ENCODE assay signal across 18 cellular contexts in genomic region chr5:112685386-112685785, GRCh38. TPM values are rescaled to one million over a fixed set of nuclear protein-coding genes. Genes with fewer than 3 reads are reported as not detected.
DNase-seq lines count a peak whose midpoint lies in the region; ATAC-seq, FAIRE-seq and TF ChIP-seq lines count a peak whose summit lies in the region.
"Had no signal": no experiment of that assay in that cellular context is flagged by ENCODE, and none has a peak within 500 bp of the region (broad histone marks: within the 10 kb centered on the region; RNA-seq: fewer than 3 reads in every experiment).

No MANE protein-coding gene starts in this region.

- peaks cover 47% of the 10 kb centered on the region for H3K4me1 Mint-ChIP-seq in astrocyte (ENCODE audit: low read depth, unreplicated experiment)

- no peak overlapping the region for H2BK5ac ChIP-seq in mesendoderm (ENCODE audit: low read length)

- H3K56ac ChIP-seq in mesendoderm (ENCODE audit: low read length) = no peak overlapping the region

- H3K18ac ChIP-seq in mesendoderm (ENCODE audit: low read length) = no peak overlapping the region

- H2AFZ ChIP-seq in astrocyte (ENCODE audit: low read depth, low read length) = no peak overlapping the region

- no peaks in the 10 kb centered on the region for H3K79me1 ChIP-seq in mesendoderm (ENCODE audit: low read length)

- no peaks in the 10 kb centered on the region for H3K79me2 ChIP-seq in astrocyte (ENCODE audit: insufficient read depth, low read length)
- H3K79me2 ChIP-seq in mesendoderm (ENCODE audit: control insufficient read depth, insufficient read depth, low read length) = no peaks in the 10 kb centered on the region

- no peak overlapping the region for H2BK120ac ChIP-seq in mesendoderm (ENCODE audit: low read depth, low read length)

- H3K9me3 Mint-ChIP-seq in astrocyte (ENCODE audit: unreplicated experiment) = no peaks in the 10 kb centered on the region

- no peak overlapping the region for H3K4ac ChIP-seq in mesendoderm (ENCODE audit: low read depth, low read length)

- H3K4me1 ChIP-seq in astrocyte (ENCODE audit: insufficient read depth, low read length) (peaks cover 10% of the 10 kb centered on the region), muscle layer of duodenum (ENCODE audit: control insufficient read depth in 1 of 2, insufficient read depth in 2 of 2, low read length in 2 of 2) (peaks cover 0 to 14% of the 10 kb centered on the region in 2 donors), thoracic aorta (ENCODE audit: control insufficient read depth in 1 of 2, low read depth in 2 of 2) (peaks cover 3 to 27% of the 10 kb centered on the region in 2 donors), mesendoderm (ENCODE audit: control insufficient read depth, low read depth, low read length) (no peaks in the 10 kb centered on the region)
- H3K4me1 ChIP-seq: Peyer's patch had no signal

- H3K27me3 ChIP-seq in astrocyte (ENCODE audit: insufficient read depth, low read length) (no peaks in the 10 kb centered on the region), muscle layer of duodenum (ENCODE audit: low read depth, low read length) (no peaks in the 10 kb centered on the region), thoracic aorta (replicated peaks; ENCODE audit: insufficient read depth) (no peaks in the 10 kb centered on the region), mesendoderm (ENCODE audit: insufficient read depth, low read length, poor library complexity) (no peaks in the 10 kb centered on the region)
- H3K27me3 ChIP-seq: Peyer's patch had no signal

- no peaks in the 10 kb centered on the region for H4K20me1 ChIP-seq in astrocyte (ENCODE audit: insufficient read depth, low read length)

- H3K9ac ChIP-seq in astrocyte (ENCODE audit: low read length) = no peak overlapping the region
- no peak overlapping the region for H3K9ac ChIP-seq in mesendoderm (ENCODE audit: low read length)

- no peak for FAIRE-seq in astrocyte (lab: Jason Lieb, UNC)
- FAIRE-seq: H1 had no signal

- H3K9me3 ChIP-seq in astrocyte (ENCODE audit: insufficient read depth, low read depth, low read length) (no peaks in the 10 kb centered on the region), muscle layer of duodenum (ENCODE audit: control insufficient read depth in 1 of 2, low read length in 2 of 2) (no peaks in the 10 kb centered on the region), thoracic aorta (no peaks in the 10 kb centered on the region)
- H3K9me3 ChIP-seq: BE2C, Peyer's patch had no signal

- peak overlapping the region; percentile 59 for H3K27ac Mint-ChIP-seq in astrocyte (ENCODE audit: unreplicated experiment)
- H3K27ac Mint-ChIP-seq: CD8-positive, alpha-beta memory T cell had no signal

- no peak overlapping the region for H2AK5ac ChIP-seq in mesendoderm (ENCODE audit: low read length)

- no peaks in the 10 kb centered on the region for H3K36me3 Mint-ChIP-seq in astrocyte (ENCODE audit: low read depth, unreplicated experiment)

- no peak overlapping the region for H3K4me3 Mint-ChIP-seq in astrocyte (ENCODE audit: unreplicated experiment)
- H3K4me3 Mint-ChIP-seq: CD8-positive, alpha-beta memory T cell had no signal

- H3K27me3 Mint-ChIP-seq in astrocyte (ENCODE audit: low read depth, unreplicated experiment) = no peaks in the 10 kb centered on the region

- H4K5ac ChIP-seq in mesendoderm (ENCODE audit: low read length) = no peak overlapping the region

- DNase-seq in EH (ENCODE audit: low read depth) (peak; percentile 28), astrocyte (ENCODE audit: low read depth) (no peak), thoracic aorta (ENCODE audit: low spot score) (no peak), OCI-M1 (lab: John Stamatoyannopoulos, UW) (no peak), mesendoderm (no peak)
- DNase-seq: BE2C; CD8-positive, alpha-beta memory T cell; DMS 273 treated with DMSO at 0.1 percent for 48 hours; Kasumi-1; NCI-H1930; NCI-H2171 treated with DMSO at 0.1 percent for 48 hours; NCI-H510A; NCI-H82; Peyer's patch; SHP77 had no signal

- H3K27ac ChIP-seq in astrocyte (ENCODE audit: low read depth, low read length) = peak overlapping the region; percentile 45
- peak overlapping the region; percentile 54 for H3K27ac ChIP-seq in muscle layer of duodenum (ENCODE audit: low read length)
- peak overlapping the region; percentile 70 to 78 for H3K27ac ChIP-seq in thoracic aorta
- no peak overlapping the region for H3K27ac ChIP-seq in mesendoderm (ENCODE audit: low read depth, low read length)

- H3K4me3 ChIP-seq in astrocyte (ENCODE audit: insufficient read depth, low read depth, low read length) = no peak overlapping the region
- H3K4me3 ChIP-seq in muscle layer of duodenum (ENCODE audit: low read depth in 1 of 2, low read length in 2 of 2) = no peak overlapping the region
- H3K4me3 ChIP-seq in thoracic aorta = no peak overlapping the region
- H3K4me3 ChIP-seq in mesendoderm (ENCODE audit: low read length) = no peak overlapping the region
- H3K4me3 ChIP-seq: Peyer's patch had no signal

- ATAC-seq in thoracic aorta (ENCODE audit: insufficient number of reproducible peaks, low FRiP score, low read depth) (no peak), GM18868 (IDR thresholded peaks at IDR 0.05; ENCODE audit: unreplicated experiment) (no peak)

- no peak for TF ChIP-seq CTCF in astrocyte (IDR thresholded peaks at IDR 0.05; ENCODE audit: insufficient read depth, low read depth, low read length)
- no peak for TF ChIP-seq CTCF in thoracic aorta (IDR thresholded peaks at IDR 0.05)

- H3K23ac ChIP-seq in mesendoderm (ENCODE audit: low read length) = no peak overlapping the region

- H4K8ac ChIP-seq in mesendoderm (ENCODE audit: low read depth, low read length) = no peak overlapping the region

- no peaks in the 10 kb centered on the region for H3K36me3 ChIP-seq in astrocyte (ENCODE audit: insufficient read depth, low read length)
- no peaks in the 10 kb centered on the region for H3K36me3 ChIP-seq in muscle layer of duodenum (ENCODE audit: control insufficient read depth in 1 of 2, insufficient read depth in 2 of 2, low read length in 2 of 2)
- H3K36me3 ChIP-seq in thoracic aorta = no peaks in the 10 kb centered on the region
- H3K36me3 ChIP-seq in mesendoderm (ENCODE audit: control insufficient read depth, insufficient read depth, low read length) = no peaks in the 10 kb centered on the region
- H3K36me3 ChIP-seq: BE2C, Peyer's patch had no signal

- no peak overlapping the region for H2BK15ac ChIP-seq in mesendoderm (replicated peaks; ENCODE audit: low read depth)

- no peak overlapping the region for H3K4me2 ChIP-seq in astrocyte (ENCODE audit: low read length)
- no peak overlapping the region for H3K4me2 ChIP-seq in mesendoderm (ENCODE audit: low read length)

RNA-seq across cellular contexts. Expression of gene APC, which starts 52.3 kb away (rescaled TPM):
- 53.9 and 54.6 TPM in 2 replicates for total RNA-seq in astrocyte
- 10 to 100 TPM; 58.6 to 83.7 TPM for total RNA-seq in thoracic aorta
- polyA plus RNA-seq in mesendoderm (2013, experiment 1 of 2) = 13.7 TPM
- 13.6 TPM for polyA plus RNA-seq in mesendoderm (2013, experiment 2 of 2)
